ENCODE assay signal across 11 cellular contexts in the genomic region with DNA sequence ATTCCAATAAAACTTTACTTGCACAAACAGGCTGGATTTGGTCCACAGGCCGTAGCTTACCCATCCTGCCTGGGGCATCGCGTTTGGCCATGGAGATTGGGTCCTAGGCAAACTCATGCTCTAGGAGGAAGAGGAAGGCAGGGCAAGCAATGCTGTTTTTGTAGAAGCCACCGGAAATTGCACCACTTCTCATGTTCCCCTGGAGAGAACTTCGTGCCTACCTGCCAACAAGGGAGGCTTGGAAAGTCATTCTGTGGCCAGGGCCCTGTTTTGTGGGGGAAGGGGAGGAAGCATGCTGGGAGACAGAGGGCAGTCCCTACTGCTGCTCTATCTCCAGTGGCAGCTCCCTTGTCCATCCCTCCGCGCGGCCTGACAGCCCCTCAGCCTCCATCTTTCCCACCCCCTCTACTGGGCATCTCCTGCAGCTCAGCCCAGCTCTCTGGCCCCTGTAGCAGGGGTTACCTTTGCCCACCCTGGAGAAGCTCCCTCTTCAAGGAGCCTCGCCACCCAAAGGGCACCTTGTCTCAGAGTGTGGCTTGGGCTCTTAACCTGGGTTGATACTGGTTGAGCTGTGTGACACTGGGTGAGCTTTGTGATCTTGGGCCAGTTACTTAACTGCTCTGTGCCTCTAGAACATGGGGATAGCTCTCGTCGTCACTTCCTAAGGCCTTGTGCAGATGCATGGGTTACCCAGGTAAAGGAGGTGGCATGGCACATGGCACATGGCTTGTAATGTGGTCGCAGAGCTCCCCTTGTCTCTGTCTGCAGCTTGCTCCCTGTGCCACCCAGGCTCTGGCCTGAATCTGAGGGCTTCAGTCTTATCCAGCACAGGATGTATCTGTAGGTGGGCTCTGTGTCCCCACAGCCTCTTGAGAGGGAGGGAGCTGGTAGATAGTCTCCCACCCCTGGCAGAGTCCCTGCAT. TPM values are rescaled to one million over a fixed set of nuclear protein-coding genes. Genes with fewer than 3 reads are reported as not detected.
A peak's percentile ranks its signal among the peaks of the same experiment; 100 is the strongest.
DNase-seq lines count a peak whose midpoint lies in the region; ATAC-seq and TF ChIP-seq lines count a peak whose summit lies in the region.
"Had no signal": no experiment of that assay in that cellular context is flagged by ENCODE, and none has a peak within 500 bp of the region (broad histone marks: within the 10 kb centered on the region; RNA-seq: fewer than 3 reads in every experiment).

No MANE protein-coding gene starts in this region.

- H3K27ac ChIP-seq in Peyer's patch, result no peak overlapping the region
- H3K27ac ChIP-seq in left ventricle myocardium inferior (replicated peaks), result no peak overlapping the region
- H3K27ac ChIP-seq in psoas muscle, result peak overlapping the region; percentile 67

- DNase-seq in MG63 (peak; percentile 24), Peyer's patch (peak in 2 of 3 donors; percentile 35 to 43), left ventricle myocardium inferior (peak; percentile 15), psoas muscle (peak; percentile 27 to 60), GM10248 (ENCODE audit: extremely low spot score) (no peak), T-helper 2 cell (no peak)
- DNase-seq: amniotic stem cell, KG1, NCI-H2081 had no signal

- TF ChIP-seq CTCF in Peyer's patch (IDR thresholded peaks at IDR 0.05) (no peak), left ventricle myocardium inferior (IDR thresholded peaks at IDR 0.05; ENCODE audit: borderline replicate concordance) (no peak), psoas muscle (IDR thresholded peaks at IDR 0.05) (no peak), GM10248 (IDR thresholded peaks at IDR 0.05; ENCODE audit: control extremely low read depth, extremely low read depth, low read depth, missing control alignments) (no peak)

- POLR2A ChIA-PET in GM10248 (lab: Yijun Ruan, JAX), result interaction anchor here (0.6 kb wide), 1 partner anchor 113 kb away, joined by 3 read pairs; no protein-coding TSS in a partner anchor

- peaks cover 0 to 9% (median under 1%) of the 10 kb centered on the region in 4 donors for H3K4me1 ChIP-seq in Peyer's patch
- peaks cover 46% of the 10 kb centered on the region for H3K4me1 ChIP-seq in left ventricle myocardium inferior
- peaks cover 13% of the 10 kb centered on the region for H3K4me1 ChIP-seq in psoas muscle

- CTCF ChIA-PET in GM10248 (lab: Yijun Ruan, JAX), result interaction anchor here (1.5 to 4.7 kb wide), 4 partner anchors 13 to 292 kb away, joined by 6 to 22 read pairs (median 10); no protein-coding TSS in a partner anchor

- no peak overlapping the region for H3K4me3 ChIP-seq in MG63
- no peak overlapping the region for H3K4me3 ChIP-seq in Peyer's patch
- no peak overlapping the region for H3K4me3 ChIP-seq in left ventricle myocardium inferior
- no peak overlapping the region for H3K4me3 ChIP-seq in psoas muscle
- H3K4me3 ChIP-seq: skin epidermis had no signal

- ATAC-seq in psoas muscle (peak; percentile 63 to 78 (median 74)), HG02981 (IDR thresholded peaks at IDR 0.05; ENCODE audit: unreplicated experiment) (no peak)

- H3K27me3 ChIP-seq in MG63, result no peaks in the 10 kb centered on the region
- H3K27me3 ChIP-seq in Peyer's patch, result no peaks in the 10 kb centered on the region
- no peaks in the 10 kb centered on the region for H3K27me3 ChIP-seq in left ventricle myocardium inferior (ENCODE audit: low read depth)
- H3K27me3 ChIP-seq in psoas muscle (ENCODE audit: insufficient read depth in 3 of 3, low read length in 2 of 3), result no peaks in the 10 kb centered on the region

- WGBS in psoas muscle, 3 donors, result 68 to 69% (median 68%) methylated on average over 12 of the region's 12 CpGs

- H3K36me3 ChIP-seq in MG63 (peaks cover 14% of the 10 kb centered on the region), Peyer's patch (peaks cover 0 to 21% (median 0%) of the 10 kb centered on the region in 3 donors), left ventricle myocardium inferior (peaks cover 51% of the 10 kb centered on the region), psoas muscle (ENCODE audit: insufficient read depth in 1 of 2, low read depth in 1 of 2) (peaks cover 0 to 51% of the 10 kb centered on the region in 2 donors)

- H3K9me3 ChIP-seq in MG63 (no peaks in the 10 kb centered on the region), Peyer's patch (no peaks in the 10 kb centered on the region), left ventricle myocardium inferior (replicated peaks) (no peaks in the 10 kb centered on the region), psoas muscle (no peaks in the 10 kb centered on the region)

- no peak for TF ChIP-seq POLR2A in Peyer's patch (IDR thresholded peaks at IDR 0.05)

- intact Hi-C loops in left ventricle myocardium inferior (cut with micrococcal nuclease) (no loop called here), psoas muscle (cut with DNase I) (no loop called here)

RNA-seq across cellular contexts. Expression of a gene that starts 6.1 kb away (rescaled TPM):
- 16.0 and 21.0 TPM in 2 replicates for total RNA-seq in MG63 (2014; rRNA removed; shearing (Covaris generic); ENCODE audit: low replicate concordance)
- total RNA-seq in Peyer's patch (10 to 100 TPM; 38.5 to 80.0 (median 57.1) TPM), left ventricle myocardium inferior (29.9 TPM), psoas muscle (10 to 100 TPM; 22.8 to 34.5 (median 27.6) TPM)
- 10 to 100 TPM; 29.1 to 30.3 (median 30.1) TPM for polyA plus RNA-seq in psoas muscle

RNA-seq across cellular contexts. Expression of a gene that starts 49.9 kb away (rescaled TPM):
- total RNA-seq in MG63 (2014; rRNA removed; shearing (Covaris generic); ENCODE audit: low replicate concordance), result 70.4 and 84.7 TPM in 2 replicates
- total RNA-seq in Peyer's patch (10 to 100 TPM in 2 of 4 donors, 1 to 10 TPM in 2; 7.4 to 15.6 (median 9.9) TPM), left ventricle myocardium inferior (1.7 TPM), psoas muscle (1 to 10 TPM; 1.4 to 2.6 (median 1.8) TPM)
- polyA plus RNA-seq in psoas muscle, result 1 to 10 TPM; 1.4 to 3.0 (median 2.5) TPM

Comparison
In these comparisons a context has a peak if more than half of its experiments do, and no peak if none do; other contexts are left out.
1. DNase-seq: peak in MG63 (single experiment), Peyer's patch (2 of 3), left ventricle myocardium inferior (single experiment) and psoas muscle (2 of 2); none in GM10248 (single experiment) and T-helper 2 cell (0 of 5).